Comparison of ENCODE assay signal across 15 cellular contexts in the genomic region with DNA sequence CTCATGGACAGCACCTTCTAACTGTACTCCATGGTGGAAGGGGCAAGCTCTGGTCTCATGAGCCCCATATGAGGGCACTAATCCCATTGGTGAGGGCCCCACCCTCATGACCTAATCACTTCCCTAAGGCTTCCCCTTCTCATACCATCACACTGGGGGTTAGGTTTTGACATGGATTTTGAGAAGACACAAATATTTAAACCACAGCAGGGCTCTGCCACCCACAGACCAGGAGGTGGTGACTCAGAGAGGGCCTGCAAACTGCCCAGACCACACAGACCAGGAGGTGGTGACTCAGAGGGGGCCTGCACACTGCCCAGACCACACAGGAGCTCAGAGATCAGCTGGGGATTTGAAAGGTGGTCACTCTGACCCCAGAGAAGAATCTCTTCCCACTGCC.
A peak's percentile ranks its signal among the peaks of the same experiment; 100 is the strongest.
DNase-seq lines count a peak whose midpoint lies in the region; ATAC-seq and TF ChIP-seq lines count a peak whose summit lies in the region.
"Had no signal": no experiment of that assay in that cellular context is flagged by ENCODE, and none has a peak within 500 bp of the region (broad histone marks: within the 10 kb centered on the region; RNA-seq: fewer than 3 reads in every experiment).

No MANE protein-coding gene starts in this region.

- intact Hi-C loops in upper lobe of right lung (cut with DNase I) = no loop called here

- no peak overlapping the region for H3K27ac Mint-ChIP-seq in activated naive CD8-positive, alpha-beta T cell treated with anti-CD3 and anti-CD28 coated beads, Interleukin-2, amount 50 U/mL, for 24 hours
- no peak overlapping the region for H3K27ac Mint-ChIP-seq in activated naive CD8-positive, alpha-beta T cell treated with anti-CD3 and anti-CD28 coated beads for 36 hours
- H3K27ac Mint-ChIP-seq: activated naive CD8-positive, alpha-beta T cell; progenitor cell of endocrine pancreas had no signal

- no peak overlapping the region for H3K4me3 ChIP-seq in SJCRH30
- H3K4me3 ChIP-seq in fibroblast of pulmonary artery (replicated peaks; ENCODE audit: low read depth, low read length) = no peak overlapping the region
- H3K4me3 ChIP-seq in upper lobe of right lung = no peak overlapping the region

- peaks cover 2% of the 10 kb centered on the region for H3K36me3 Mint-ChIP-seq in activated naive CD8-positive, alpha-beta T cell treated with anti-CD3 and anti-CD28 coated beads, Interleukin-2, amount 50 U/mL, for 24 hours (ENCODE audit: low read depth)
- H3K36me3 Mint-ChIP-seq in activated naive CD8-positive, alpha-beta T cell treated with anti-CD3 and anti-CD28 coated beads for 36 hours = peaks cover 9% of the 10 kb centered on the region

- TF ChIP-seq CTCF in fibroblast of pulmonary artery (IDR thresholded peaks at IDR 0.05; ENCODE audit: low read length, missing control alignments) = no peak
- TF ChIP-seq CTCF in upper lobe of right lung (IDR thresholded peaks at IDR 0.05) = no peak

- ATAC-seq in activated naive CD8-positive, alpha-beta T cell treated with anti-CD3 and anti-CD28 coated beads, Interleukin-2, amount 50 U/mL, for 24 hours = peak; percentile 53
- ATAC-seq in upper lobe of right lung (peak; percentile 30), GM21381 (IDR thresholded peaks at IDR 0.05; ENCODE audit: unreplicated experiment) (no peak)

- H3K4me1 ChIP-seq in SJCRH30 (peaks cover 9% of the 10 kb centered on the region; the same call in 1 of the 2 replicates), upper lobe of right lung (no peaks in the 10 kb centered on the region)

- peaks cover 9% of the 10 kb centered on the region for H3K27me3 Mint-ChIP-seq in activated naive CD8-positive, alpha-beta T cell treated with anti-CD3 and anti-CD28 coated beads, Interleukin-2, amount 50 U/mL, for 24 hours
- peaks cover 12% of the 10 kb centered on the region for H3K27me3 Mint-ChIP-seq in activated naive CD8-positive, alpha-beta T cell treated with anti-CD3 and anti-CD28 coated beads for 36 hours

- DNase-seq in activated naive CD8-positive, alpha-beta T cell treated with anti-CD3 and anti-CD28 coated beads, Interleukin-2, amount 50 U/mL, for 24 hours = no peak
- no peak for DNase-seq in activated naive CD8-positive, alpha-beta T cell treated with anti-CD3 and anti-CD28 coated beads for 36 hours
- DNase-seq in SJCRH30 (peak; percentile 82 to 90), fibroblast of pulmonary artery (ENCODE audit: low read depth) (peak; percentile 30), upper lobe of right lung (no peak), OCI-M2 (lab: John Stamatoyannopoulos, UW; ENCODE audit: unreplicated experiment) (no peak)
- DNase-seq in activated naive CD4-positive, alpha-beta T cell treated with anti-CD3 and anti-CD28 coated beads, Interleukin-2, amount 50 U/mL, for 16 hours = no peak
- DNase-seq: DND-41; midbrain; NCI-H1417; NCI-H774; stimulated activated CD4-positive, alpha-beta T cell treated with anti-CD3 and anti-CD28 coated beads, Interleukin-4, amount 100 ng/mL, for 24 hours had no signal

- no peak overlapping the region for H3K4me3 Mint-ChIP-seq in activated naive CD8-positive, alpha-beta T cell treated with anti-CD3 and anti-CD28 coated beads, Interleukin-2, amount 50 U/mL, for 24 hours
- H3K4me3 Mint-ChIP-seq in activated naive CD8-positive, alpha-beta T cell treated with anti-CD3 and anti-CD28 coated beads for 36 hours = no peak overlapping the region
- H3K4me3 Mint-ChIP-seq: activated naive CD8-positive, alpha-beta T cell had no signal

- H3K27me3 ChIP-seq in SJCRH30 (no peaks in the 10 kb centered on the region), upper lobe of right lung (no peaks in the 10 kb centered on the region)

- no peak overlapping the region for H3K27ac ChIP-seq in SJCRH30
- no peak overlapping the region for H3K27ac ChIP-seq in upper lobe of right lung

- peaks cover 23% of the 10 kb centered on the region for H3K9me3 ChIP-seq in SJCRH30 (replicated peaks)
- H3K9me3 ChIP-seq in upper lobe of right lung = no peaks in the 10 kb centered on the region

- H3K36me3 ChIP-seq in SJCRH30 (peaks cover 8% of the 10 kb centered on the region), upper lobe of right lung (no peaks in the 10 kb centered on the region)

- H3K4me1 Mint-ChIP-seq in activated naive CD8-positive, alpha-beta T cell treated with anti-CD3 and anti-CD28 coated beads, Interleukin-2, amount 50 U/mL, for 24 hours = no peaks in the 10 kb centered on the region
- no peaks in the 10 kb centered on the region for H3K4me1 Mint-ChIP-seq in activated naive CD8-positive, alpha-beta T cell treated with anti-CD3 and anti-CD28 coated beads for 36 hours

- peaks cover 3% of the 10 kb centered on the region for H3K9me3 Mint-ChIP-seq in activated naive CD8-positive, alpha-beta T cell treated with anti-CD3 and anti-CD28 coated beads, Interleukin-2, amount 50 U/mL, for 24 hours
- peaks cover 9% of the 10 kb centered on the region for H3K9me3 Mint-ChIP-seq in activated naive CD8-positive, alpha-beta T cell treated with anti-CD3 and anti-CD28 coated beads for 36 hours

Comparison
In these comparisons a context has a peak if more than half of its experiments do, and no peak if none do; other contexts are left out.
1. DNase-seq: peak in SJCRH30 (2 of 2) and fibroblast of pulmonary artery (single experiment); none in activated naive CD8-positive, alpha-beta T cell treated with anti-CD3 and anti-CD28 coated beads, Interleukin-2, amount 50 U/mL, for 24 hours (single experiment), activated naive CD8-positive, alpha-beta T cell treated with anti-CD3 and anti-CD28 coated beads for 36 hours (single experiment), upper lobe of right lung (single experiment), activated naive CD4-positive, alpha-beta T cell treated with anti-CD3 and anti-CD28 coated beads, Interleukin-2, amount 50 U/mL, for 16 hours (single experiment) and OCI-M2 (single experiment).